ENCODE assay signal across 25 cellular contexts in the genomic region with DNA sequence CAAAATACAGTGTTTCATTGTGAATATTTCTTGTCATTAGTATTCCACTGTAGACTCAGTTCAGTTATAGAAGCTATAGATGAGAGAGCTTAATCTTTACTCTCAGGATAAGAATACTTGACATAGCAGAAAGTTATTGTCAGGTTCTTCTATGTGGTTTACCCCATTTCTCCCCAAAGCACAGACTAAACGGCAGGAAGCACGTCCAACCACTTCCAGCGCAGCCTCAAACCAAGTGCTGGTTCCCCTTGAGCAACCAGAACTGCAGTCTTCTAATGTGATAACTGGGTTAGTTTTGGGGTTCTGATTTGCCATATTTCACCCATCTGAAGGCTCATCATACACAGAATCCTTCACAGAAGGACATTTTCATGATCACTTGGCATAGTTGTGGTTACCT.
DNase-seq lines count a peak whose midpoint lies in the region; ATAC-seq, FAIRE-seq and TF ChIP-seq lines count a peak whose summit lies in the region.
"Had no signal": no experiment of that assay in that cellular context is flagged by ENCODE, and none has a peak within 500 bp of the region (broad histone marks: within the 10 kb centered on the region; RNA-seq: fewer than 3 reads in every experiment).

No MANE protein-coding gene starts in this region.

- H4K5ac ChIP-seq in IMR-90 (ENCODE audit: low read depth, low read length) = peak overlapping the region; percentile 100

- H3K27ac Mint-ChIP-seq in astrocyte (ENCODE audit: unreplicated experiment) = no peak overlapping the region
- H3K27ac Mint-ChIP-seq: activated CD4-positive, alpha-beta memory T cell treated with anti-CD3 and anti-CD28 coated beads, Interleukin-2, amount 10 ng/mL, durations not matched to agents 7 days and 5 days; activated naive CD4-positive, alpha-beta T cell treated with anti-CD3 and anti-CD28 coated beads, Interleukin-2, amount 50 U/mL, for 24 hours; effector memory CD8-positive, alpha-beta T cell; memory B cell; stimulated activated naive CD8-positive, alpha-beta T cell treated with anti-CD3 and anti-CD28 coated beads, Interleukin-15, Interleukin-2, amounts not matched to agents 100 ng/mL and 50 ng/mL, for 24 hours; T-helper 1 cell treated with Interleukin-12 subunit alpha and Interleukin-12 subunit beta and Interleukin-4 antibody, amounts not matched to agents 30 μg/mL and 1 μg/mL, for 36 hours had no signal

- dilution Hi-C loops in IMR-90 (cut with HindIII; ENCODE audit: low sequenced_read_pairs, unreplicated experiment) = no loop called here

- FAIRE-seq in astrocyte (lab: Jason Lieb, UNC) (peak; percentile 32), GM19239 (lab: Jason Lieb, UNC) (no peak)
- FAIRE-seq: GM12892, TTC549 had no signal

- H3K79me2 ChIP-seq in astrocyte (ENCODE audit: insufficient read depth, low read length) = no peaks in the 10 kb centered on the region
- H3K79me2 ChIP-seq: parathyroid adenoma had no signal

- peak overlapping the region; percentile 95 for H2BK120ac ChIP-seq in IMR-90 (ENCODE audit: low read depth, low read length)

- peaks cover 0 to 21% (median 6%) of the 10 kb centered on the region in 11 experiments; a peak in 10 of 22 replicates for H3K36me3 ChIP-seq in BLaER1 treated with 17β-estradiol and CSF1 and Interleukin-3, amounts not matched to agents 10 nM and 100 nM
- H3K36me3 ChIP-seq in IMR-90 (ENCODE audit: control insufficient read depth, insufficient read depth, low read length) = peaks cover 2% of the 10 kb centered on the region; the same call in 1 of the 2 replicates
- no peaks in the 10 kb centered on the region for H3K36me3 ChIP-seq in astrocyte (ENCODE audit: insufficient read depth, low read length)
- no peaks in the 10 kb centered on the region for H3K36me3 ChIP-seq in sigmoid colon
- no peaks in the 10 kb centered on the region for H3K36me3 ChIP-seq in left lung
- H3K36me3 ChIP-seq in body of pancreas (replicated peaks in 1 of 2; ENCODE audit: insufficient read depth in 1 of 2, low read depth in 2 of 2) = no peaks in the 10 kb centered on the region
- H3K36me3 ChIP-seq: thoracic aorta had no signal

- peak overlapping the region; percentile 91 for H3K14ac ChIP-seq in IMR-90 (replicated peaks; ENCODE audit: low read depth, low read length)

- TF ChIP-seq EP300 in sigmoid colon (IDR thresholded peaks at IDR 0.05) = no peak

- no TSS peak for BruUV-seq in IMR-90 (replicated peaks; lab: Mats Ljungman, UMichigan)

- H3K18ac ChIP-seq in IMR-90 (ENCODE audit: low read depth, low read length) = peak overlapping the region; percentile 100

- H2BK5ac ChIP-seq in IMR-90 (ENCODE audit: low read depth, low read length, poor library complexity, severe bottlenecking) = peak overlapping the region; percentile 100

- no peaks in the 10 kb centered on the region for H3K9me3 ChIP-seq in BLaER1 treated with 17β-estradiol and CSF1 and Interleukin-3, amounts not matched to agents 10 nM and 100 nM (replicated peaks in 1 of 11)
- H3K9me3 ChIP-seq in IMR-90 (ENCODE audit: control insufficient read depth, insufficient read depth, low read length) = no peaks in the 10 kb centered on the region
- no peaks in the 10 kb centered on the region for H3K9me3 ChIP-seq in astrocyte (ENCODE audit: insufficient read depth, low read depth, low read length)
- H3K9me3 ChIP-seq in sigmoid colon = no peaks in the 10 kb centered on the region
- no peaks in the 10 kb centered on the region for H3K9me3 ChIP-seq in left lung
- no peaks in the 10 kb centered on the region for H3K9me3 ChIP-seq in body of pancreas
- H3K9me3 ChIP-seq: thoracic aorta had no signal

- no peak overlapping the region for H3K4me3 ChIP-seq in BLaER1 treated with 17β-estradiol and CSF1 and Interleukin-3, amounts not matched to agents 10 nM and 100 nM
- H3K4me3 ChIP-seq in IMR-90 (ENCODE audit: insufficient read depth, low read depth, low read length) = no peak overlapping the region
- H3K4me3 ChIP-seq in astrocyte (ENCODE audit: insufficient read depth, low read depth, low read length) = no peak overlapping the region
- no peak overlapping the region for H3K4me3 ChIP-seq in sigmoid colon
- H3K4me3 ChIP-seq in left lung = no peak overlapping the region
- no peak overlapping the region for H3K4me3 ChIP-seq in body of pancreas
- H3K4me3 ChIP-seq: thoracic aorta had no signal

- peaks cover 0 to 22% (median 13%) of the 10 kb centered on the region in 10 experiments; a peak in 15 of 20 replicates for H3K4me1 ChIP-seq in BLaER1 treated with 17β-estradiol and CSF1 and Interleukin-3, amounts not matched to agents 10 nM and 100 nM
- H3K4me1 ChIP-seq in IMR-90 (ENCODE audit: control insufficient read depth, insufficient read depth, low read length) = peaks cover 47% of the 10 kb centered on the region
- H3K4me1 ChIP-seq in astrocyte (ENCODE audit: insufficient read depth, low read length) = peaks cover 23% of the 10 kb centered on the region
- H3K4me1 ChIP-seq in sigmoid colon = peaks cover 0 to 88% (median 62%) of the 10 kb centered on the region in 4 donors
- H3K4me1 ChIP-seq in left lung = no peaks in the 10 kb centered on the region
- no peaks in the 10 kb centered on the region for H3K4me1 ChIP-seq in body of pancreas
- H3K4me1 ChIP-seq: parathyroid adenoma had no signal

- H4K20me1 ChIP-seq in BLaER1 treated with 17β-estradiol and CSF1 and Interleukin-3, amounts not matched to agents 10 nM and 100 nM = no peaks in the 10 kb centered on the region
- H4K20me1 ChIP-seq in IMR-90 (ENCODE audit: insufficient read depth, low read length) (no peaks in the 10 kb centered on the region), astrocyte (ENCODE audit: insufficient read depth, low read length) (no peaks in the 10 kb centered on the region)

- ATAC-seq in IMR-90 (ENCODE audit: low read depth) (no peak), left lung (no peak), body of pancreas (no peak)
- ATAC-seq: effector memory CD8-positive, alpha-beta T cell had no signal

- H2AK5ac ChIP-seq in IMR-90 (ENCODE audit: low read depth, low read length) = peak overlapping the region; percentile 93

- peak overlapping the region; percentile 94 for H3K4ac ChIP-seq in IMR-90 (ENCODE audit: low read depth, low read length)

- POLR2A ChIA-PET in IMR-90 (lab: Charles Lee; ENCODE audit: unreplicated experiment) = interaction anchor here (0.6 to 1.0 kb wide), 2 partner anchors 23 to 401 kb away, joined by 3 read pairs; no protein-coding TSS in a partner anchor

- no peak for TF ChIP-seq CTCF in IMR-90 (conservative IDR thresholded peaks at IDR 0.05; ENCODE audit: low read depth, low read length)
- no peak for TF ChIP-seq CTCF in astrocyte (IDR thresholded peaks at IDR 0.05; ENCODE audit: insufficient read depth, low read depth, low read length)
- no peak for TF ChIP-seq CTCF in sigmoid colon (IDR thresholded peaks at IDR 0.05)
- TF ChIP-seq CTCF in left lung (IDR thresholded peaks at IDR 0.05) = no peak
- no peak for TF ChIP-seq CTCF in body of pancreas (IDR thresholded peaks at IDR 0.05)

- H3K4me3 Mint-ChIP-seq in astrocyte (ENCODE audit: unreplicated experiment) = no peak overlapping the region
- H3K4me3 Mint-ChIP-seq: activated CD4-positive, alpha-beta memory T cell treated with anti-CD3 and anti-CD28 coated beads, Interleukin-2, amount 10 ng/mL, durations not matched to agents 7 days and 5 days; activated naive CD4-positive, alpha-beta T cell treated with anti-CD3 and anti-CD28 coated beads, Interleukin-2, amount 50 U/mL, for 24 hours; effector memory CD8-positive, alpha-beta T cell; IgD-negative memory B cell; memory B cell; stimulated activated naive CD8-positive, alpha-beta T cell treated with anti-CD3 and anti-CD28 coated beads, Interleukin-15, Interleukin-2, amounts not matched to agents 100 ng/mL and 50 ng/mL, for 24 hours; T-helper 1 cell treated with Interleukin-12 subunit alpha and Interleukin-12 subunit beta and Interleukin-4 antibody, amounts not matched to agents 30 μg/mL and 1 μg/mL, for 36 hours had no signal

- peak overlapping the region; percentile 83 to 95 for H4K8ac ChIP-seq in IMR-90 (ENCODE audit: low read depth in 2 of 2, low read length in 2 of 2)

- peak overlapping the region; percentile 78 for H3K23ac ChIP-seq in IMR-90 (ENCODE audit: low read depth, low read length)

- H2BK15ac ChIP-seq in IMR-90 (ENCODE audit: low read depth, low read length) = peak overlapping the region; percentile 99

- H2BK20ac ChIP-seq in IMR-90 (ENCODE audit: low read depth, low read length) = peak overlapping the region; percentile 99

- CTCF ChIA-PET in IMR-90 (lab: Yijun Ruan, JAX) = interaction anchor here (0.6 to 1.1 kb wide), 3 partner anchors 10 to 623 kb away, joined by 3 to 4 read pairs (median 3); no protein-coding TSS in a partner anchor

- peaks cover 25% of the 10 kb centered on the region for H3K4me1 Mint-ChIP-seq in astrocyte (ENCODE audit: low read depth, unreplicated experiment)
- H3K4me1 Mint-ChIP-seq: activated CD4-positive, alpha-beta memory T cell treated with anti-CD3 and anti-CD28 coated beads, Interleukin-2, amount 10 ng/mL, durations not matched to agents 7 days and 5 days; activated naive CD4-positive, alpha-beta T cell treated with anti-CD3 and anti-CD28 coated beads, Interleukin-2, amount 50 U/mL, for 24 hours; IgD-negative memory B cell; memory B cell had no signal

- H3K27me3 ChIP-seq in BLaER1 treated with 17β-estradiol and CSF1 and Interleukin-3, amounts not matched to agents 10 nM and 100 nM = no peaks in the 10 kb centered on the region
- H3K27me3 ChIP-seq in IMR-90 (ENCODE audit: control insufficient read depth, insufficient read depth, low read length) = no peaks in the 10 kb centered on the region
- no peaks in the 10 kb centered on the region for H3K27me3 ChIP-seq in astrocyte (ENCODE audit: insufficient read depth, low read length)
- no peaks in the 10 kb centered on the region for H3K27me3 ChIP-seq in sigmoid colon
- no peaks in the 10 kb centered on the region for H3K27me3 ChIP-seq in left lung
- no peaks in the 10 kb centered on the region for H3K27me3 ChIP-seq in body of pancreas

- intact Hi-C loops in IMR-90 (cut with micrococcal nuclease) = no loop called here
- intact Hi-C loops in sigmoid colon (cut with DNase I) = loop anchor here (10.0 kb wide), 1 partner anchor 328 kb away; the partner anchor contains the start of gene SLC8A1
- intact Hi-C loops in left lung (cut with DNase I) = no loop called here
- intact Hi-C loops in body of pancreas (cut with DNase I) = no loop called here

- H2AFZ ChIP-seq in IMR-90 (replicated peaks; ENCODE audit: low read length, poor library complexity) = no peak overlapping the region
- H2AFZ ChIP-seq in astrocyte (ENCODE audit: low read depth, low read length) = no peak overlapping the region
- H2AFZ ChIP-seq: parathyroid adenoma had no signal

- in situ Hi-C loops in IMR-90 (cut with MboI; ENCODE audit: low sequenced_read_pairs) = no loop called here

- H3K27me3 Mint-ChIP-seq in astrocyte (ENCODE audit: low read depth, unreplicated experiment) = no peaks in the 10 kb centered on the region
- H3K27me3 Mint-ChIP-seq: activated CD4-positive, alpha-beta memory T cell treated with anti-CD3 and anti-CD28 coated beads, Interleukin-2, amount 10 ng/mL, durations not matched to agents 7 days and 5 days; effector memory CD8-positive, alpha-beta T cell; IgD-negative memory B cell; stimulated activated naive CD8-positive, alpha-beta T cell treated with anti-CD3 and anti-CD28 coated beads, Interleukin-15, Interleukin-2, amounts not matched to agents 100 ng/mL and 50 ng/mL, for 24 hours had no signal

- peaks cover 19% of the 10 kb centered on the region for H3K9me1 ChIP-seq in IMR-90 (ENCODE audit: insufficient read depth, low read length)

- peaks cover 21 to 47% of the 10 kb centered on the region in 2 experiments for H3K79me1 ChIP-seq in IMR-90 (ENCODE audit: low read depth in 1 of 2, low read length in 2 of 2)

- no peak for TF ChIP-seq RAD21 in IMR-90 (IDR thresholded peaks at IDR 0.05; ENCODE audit: low read length)

- peak overlapping the region in 8 of 11 experiments; percentile 19 to 60 (median 52); a peak in 14 of 22 replicates for H3K4me2 ChIP-seq in BLaER1 treated with 17β-estradiol and CSF1 and Interleukin-3, amounts not matched to agents 10 nM and 100 nM
- H3K4me2 ChIP-seq in IMR-90 (ENCODE audit: low read depth, low read length) (no peak overlapping the region), astrocyte (ENCODE audit: low read length) (peak overlapping the region; percentile 60)

- no peak overlapping the region for H3K27ac ChIP-seq in BLaER1 treated with 17β-estradiol and CSF1 and Interleukin-3, amounts not matched to agents 10 nM and 100 nM
- H3K27ac ChIP-seq in IMR-90 (ENCODE audit: insufficient read depth, low read length) (peak overlapping the region; percentile 97), astrocyte (ENCODE audit: low read depth, low read length) (peak overlapping the region; percentile 50), sigmoid colon (peak overlapping the region in 3 of 4 donors; percentile 41 to 83 (median 77)), left lung (no peak overlapping the region), body of pancreas (no peak overlapping the region)
- H3K27ac ChIP-seq: parathyroid adenoma, thoracic aorta had no signal

- DNase-seq in IMR-90 = no peak
- no peak for DNase-seq in astrocyte (ENCODE audit: low read depth)
- no peak for DNase-seq in sigmoid colon
- DNase-seq in GM19239 (ENCODE audit: insufficient read length, low spot score) = no peak
- DNase-seq in left lung = no peak
- no peak for DNase-seq in body of pancreas
- DNase-seq: activated CD4-positive, alpha-beta memory T cell treated with anti-CD3 and anti-CD28 coated beads, Interleukin-2, amount 10 ng/mL, durations not matched to agents 7 days and 5 days; activated T-cell treated with anti-CD3 and anti-CD28 coated beads for 4 hours; C1 segment of cervical spinal cord; caudate nucleus; effector memory CD8-positive, alpha-beta T cell; NCI-H1048; NCI-H1694; RPMI8226; stimulated activated CD8-positive, alpha-beta memory T cell treated with anti-CD3 and anti-CD28 coated beads, Interleukin-4, amount 100 ng/mL, for 48 hours had no signal

- H3K9ac ChIP-seq in BLaER1 treated with 17β-estradiol and CSF1 and Interleukin-3, amounts not matched to agents 10 nM and 100 nM = no peak overlapping the region
- H3K9ac ChIP-seq in IMR-90 (ENCODE audit: low read depth, low read length) (peak overlapping the region; percentile 79), astrocyte (ENCODE audit: low read length) (peak overlapping the region; percentile 53)
- H3K9ac ChIP-seq: parathyroid adenoma had no signal

- H3K56ac ChIP-seq in IMR-90 (ENCODE audit: extremely low read depth, insufficient read depth, low read length) = peak overlapping the region; percentile 83

- WGBS in IMR-90 (ENCODE audit: extremely low coverage in 2 of 2, insufficient read length in 1 of 2), 2 experiments = no CpG with 5 or more reads among the region's 3 CpGs
- WGBS in sigmoid colon, 2 donors = 40 to 59% methylated on average over 3 of the region's 3 CpGs
- WGBS in body of pancreas, 2 donors = 51 to 68% methylated on average over 3 of the region's 3 CpGs

- H2AK9ac ChIP-seq in IMR-90 (replicated peaks; ENCODE audit: low read depth, low read length, poor library complexity) = peak overlapping the region; percentile 62

- H3K36me3 Mint-ChIP-seq in astrocyte (ENCODE audit: low read depth, unreplicated experiment) = peaks cover 2% of the 10 kb centered on the region
- H3K36me3 Mint-ChIP-seq: activated naive CD4-positive, alpha-beta T cell treated with anti-CD3 and anti-CD28 coated beads, Interleukin-2, amount 50 U/mL, for 24 hours; IgD-negative memory B cell; memory B cell had no signal

- H3K9me3 Mint-ChIP-seq in astrocyte (ENCODE audit: unreplicated experiment) = no peaks in the 10 kb centered on the region
- H3K9me3 Mint-ChIP-seq: activated CD4-positive, alpha-beta memory T cell treated with anti-CD3 and anti-CD28 coated beads, Interleukin-2, amount 10 ng/mL, durations not matched to agents 7 days and 5 days; activated naive CD4-positive, alpha-beta T cell treated with anti-CD3 and anti-CD28 coated beads, Interleukin-2, amount 50 U/mL, for 24 hours; memory B cell; stimulated activated naive CD8-positive, alpha-beta T cell treated with anti-CD3 and anti-CD28 coated beads, Interleukin-15, Interleukin-2, amounts not matched to agents 100 ng/mL and 50 ng/mL, for 24 hours; T-helper 1 cell treated with Interleukin-12 subunit alpha and Interleukin-12 subunit beta and Interleukin-4 antibody, amounts not matched to agents 30 μg/mL and 1 μg/mL, for 36 hours had no signal

- peak overlapping the region; percentile 96 for H4K91ac ChIP-seq in IMR-90 (ENCODE audit: insufficient read depth, low read depth, low read length)

- no peak for TF ChIP-seq POLR2A in IMR-90 (IDR thresholded peaks at IDR 0.05; ENCODE audit: low read depth, low read length)
- no peak for TF ChIP-seq POLR2A in sigmoid colon (IDR thresholded peaks at IDR 0.05)
- no peak for TF ChIP-seq POLR2A in body of pancreas (IDR thresholded peaks at IDR 0.05)

Comparison
In these comparisons a context has a peak if more than half of its experiments do, and no peak if none do; other contexts are left out.
1. H3K27ac ChIP-seq: peak in IMR-90 (single experiment), astrocyte (single experiment) and sigmoid colon (3 of 4); none in BLaER1 treated with 17β-estradiol and CSF1 and Interleukin-3, amounts not matched to agents 10 nM and 100 nM (0 of 11), left lung (0 of 2) and body of pancreas (0 of 4).
2. H3K9ac ChIP-seq: peak in IMR-90 (single experiment) and astrocyte (single experiment); none in BLaER1 treated with 17β-estradiol and CSF1 and Interleukin-3, amounts not matched to agents 10 nM and 100 nM (0 of 11).